Comparison of ENCODE assay signal across 16 cellular contexts in the genomic region with DNA sequence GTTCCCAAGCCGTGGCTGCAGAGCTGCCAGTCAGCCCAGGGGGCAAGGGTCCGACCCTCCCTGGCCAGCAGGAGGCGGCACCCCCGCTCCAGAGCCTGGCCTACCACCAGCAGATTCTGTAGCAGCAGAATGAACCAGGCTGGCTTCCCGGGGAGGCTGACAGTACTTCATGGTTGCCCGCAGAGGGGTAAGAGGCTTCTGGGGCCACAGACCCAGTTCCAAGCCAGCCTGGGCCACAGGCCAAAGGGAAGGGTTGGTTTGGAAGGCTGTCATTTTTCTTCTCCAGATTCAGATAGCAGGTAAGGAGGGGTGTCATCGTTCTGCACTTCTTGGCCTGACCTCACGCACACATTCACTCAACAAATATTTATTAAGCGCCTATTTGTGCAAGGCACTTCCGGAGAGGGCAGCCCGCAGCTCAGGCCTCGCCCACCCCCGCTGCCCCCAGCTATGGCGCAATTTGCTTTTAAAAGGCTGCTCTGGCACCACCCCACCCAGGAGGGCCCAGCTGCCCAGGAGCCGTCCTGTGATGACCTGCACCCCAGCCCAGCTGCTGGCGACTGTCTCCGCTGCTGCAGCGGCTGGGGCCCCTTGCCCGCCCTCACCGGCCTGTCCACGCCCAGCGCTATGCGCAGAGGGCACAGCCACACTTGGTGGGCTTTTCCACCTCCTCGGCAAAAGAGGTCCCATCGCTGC.
DNase-seq lines count a peak whose midpoint lies in the region; ATAC-seq, FAIRE-seq and TF ChIP-seq lines count a peak whose summit lies in the region.
"Had no signal": no experiment of that assay in that cellular context is flagged by ENCODE, and none has a peak within 500 bp of the region (broad histone marks: within the 10 kb centered on the region; RNA-seq: fewer than 3 reads in every experiment).

No MANE protein-coding gene starts in this region.

- H3K36me3 Mint-ChIP-seq in WTC11, result no peaks in the 10 kb centered on the region

- peak; percentile 72 for ATAC-seq in WTC11
- ATAC-seq in HepG2, result peak; percentile 74
- ATAC-seq: stimulated activated memory B cell treated with anti-CD40 and anti-IgM and Interleukin-4, amounts not matched to agents 10 μg/mL and 1 μg/mL and 100 μg/mL, for 72 hours had no signal

- BruUV-seq in HepG2 (replicated peaks; lab: Mats Ljungman, UMichigan), result no TSS peak

- H3K9me3 ChIP-seq in HepG2 (ENCODE audit: low read length) (no peaks in the 10 kb centered on the region), BE2C (no peaks in the 10 kb centered on the region)
- H3K9me3 ChIP-seq: upper lobe of left lung had no signal

- peak overlapping the region; percentile 74 for H3K4me2 ChIP-seq in HepG2 (ENCODE audit: low read depth, low read length)

- TF ChIP-seq CTCF in WTC11 (IDR thresholded peaks at IDR 0.05), result peak; percentile 50
- peak; percentile 71 for TF ChIP-seq CTCF in HepG2 (CRISPR knock-in tag; IDR thresholded peaks at IDR 0.05)
- TF ChIP-seq CTCF in BE2C (IDR thresholded peaks at IDR 0.05; ENCODE audit: low read depth, low read length), result no peak

- FAIRE-seq in HepG2 (lab: Jason Lieb, UNC), result no peak
- FAIRE-seq: islet of Langerhans had no signal

- in situ Hi-C loops in HepG2 (cut with HindIII; ENCODE audit: extremely low pct_ligation_motif_present, low pct_unique_long_range_greater_than_20kb), result no loop called here

- peak overlapping the region; percentile 38 for H3K9ac ChIP-seq in HepG2 (ENCODE audit: insufficient read depth, low read depth, low read length)

- 15% methylated on average over 12 of the region's 25 CpGs for WGBS in HepG2 (ENCODE audit: low lambda C conversion rate)

- H3K27ac ChIP-seq in HepG2 (ENCODE audit: extremely low read length, insufficient read depth, low read length), result peak overlapping the region; percentile 21
- H3K27ac ChIP-seq: epithelial cell of prostate, HL-60, skin epidermis, upper lobe of left lung had no signal

- H4K20me1 ChIP-seq in HepG2 (ENCODE audit: insufficient read depth, low read length), result no peaks in the 10 kb centered on the region

- TF ChIP-seq EP300 in HepG2 (IDR thresholded peaks at IDR 0.05; ENCODE audit: low read depth in 2 of 2, low read length in 2 of 2), result peak in 1 of 2 experiments; percentile 49; a peak in 1 of 4 replicates
- TF ChIP-seq EP300 in HepG2 (CRISPR knock-in tag; IDR thresholded peaks at IDR 0.05; ENCODE audit: borderline replicate concordance), result no peak

- no peak for TF ChIP-seq POLR2A in HepG2 (IDR thresholded peaks at IDR 0.05; ENCODE audit: insufficient read depth in 1 of 2, low read depth in 2 of 2, low read length in 2 of 2)

- POLR2A ChIA-PET in WTC11 (lab: Charles Lee), result no interaction called here
- POLR2A ChIA-PET in HepG2 (lab: Yijun Ruan, JAX), result interaction anchor here (0.6 to 2.1 kb wide), 5 partner anchors 20 to 305 kb away, joined by 3 to 7 read pairs (median 3); no protein-coding TSS in a partner anchor

- H3K27me3 ChIP-seq in HepG2 (ENCODE audit: control insufficient read depth in 1 of 2, insufficient read depth in 2 of 2, low read length in 2 of 2) (no peaks in the 10 kb centered on the region; a peak in 1 of 5 replicates), BE2C (no peaks in the 10 kb centered on the region)
- H3K27me3 ChIP-seq: upper lobe of left lung had no signal

- H3K4me1 ChIP-seq in HepG2 (ENCODE audit: insufficient read depth, low read length) (peaks cover 59% of the 10 kb centered on the region), BE2C (no peaks in the 10 kb centered on the region)
- H3K4me1 ChIP-seq: upper lobe of left lung had no signal

- intact Hi-C loops in HepG2 (cut with micrococcal nuclease; ENCODE audit: unreplicated experiment), result no loop called here

- H3K4me3 ChIP-seq in HepG2 (replicated peaks in 1 of 3; ENCODE audit: insufficient read depth in 1 of 3, low read depth in 2 of 3, low read length in 3 of 3) (peak overlapping the region; percentile 41 to 53 (median 46); a peak in 5 of 6 replicates), BE2C (ENCODE audit: low read depth, low read length) (no peak overlapping the region)
- H3K4me3 ChIP-seq: skin epidermis, upper lobe of left lung had no signal

- no peaks in the 10 kb centered on the region for H3K27me3 Mint-ChIP-seq in WTC11 (ENCODE audit: low read depth)
- H3K27me3 Mint-ChIP-seq: stimulated activated memory B cell treated with anti-CD40 and anti-IgM and Interleukin-4, amounts not matched to agents 10 μg/mL and 1 μg/mL and 100 μg/mL, for 72 hours had no signal

- CTCF ChIA-PET in WTC11 (lab: Charles Lee), result interaction anchor here (0.6 to 5.8 kb wide), 7 partner anchors 20 to 102 kb away, joined by 3 to 27 read pairs (median 3); no protein-coding TSS in a partner anchor
- CTCF ChIA-PET in HepG2 (lab: Yijun Ruan, JAX; ENCODE audit: low intra/inter-chr PET ratio, low total read pairs), result no interaction called here

- H2AFZ ChIP-seq in HepG2 (ENCODE audit: low read length), result no peak overlapping the region

- no peak overlapping the region for H3K4me3 Mint-ChIP-seq in WTC11
- H3K4me3 Mint-ChIP-seq: stimulated activated memory B cell treated with anti-CD40 and anti-IgM and Interleukin-4, amounts not matched to agents 10 μg/mL and 1 μg/mL and 100 μg/mL, for 72 hours had no signal

- H3K79me2 ChIP-seq in HepG2 (ENCODE audit: insufficient read depth, low read length), result no peaks in the 10 kb centered on the region

- TF ChIP-seq RAD21 in HepG2 (CRISPR knock-in tag; IDR thresholded peaks at IDR 0.05), result peak; percentile 33; the same call in 1 of the 2 replicates

- H3K36me3 ChIP-seq in HepG2 (replicated peaks in 1 of 2; ENCODE audit: control insufficient read depth in 1 of 2, insufficient read depth in 2 of 2, low read length in 2 of 2) (no peaks in the 10 kb centered on the region), BE2C (no peaks in the 10 kb centered on the region)
- H3K36me3 ChIP-seq: upper lobe of left lung had no signal

- peak; percentile 29 for DNase-seq in EL
- peak; percentile 18 for DNase-seq in HT1080 (ENCODE audit: low read depth)
- DNase-seq in WTC11 (ENCODE audit: low spot score), result peak; percentile 54
- peak; percentile 71 for DNase-seq in HepG2 (ENCODE audit: low spot score)
- no peak for DNase-seq in NCI-H1930 (lab: John Stamatoyannopoulos, UW)
- no peak for DNase-seq in cerebellum (ENCODE audit: low spot score)
- no peak for DNase-seq in DMS79 (lab: John Stamatoyannopoulos, UW)
- DNase-seq in BE2C, result no peak
- DNase-seq: AML-193, DMS 273 treated with DMSO at 0.1 percent for 48 hours had no signal

- H3K27ac Mint-ChIP-seq in WTC11, result no peak overlapping the region
- H3K27ac Mint-ChIP-seq: stimulated activated memory B cell treated with anti-CD40 and anti-IgM and Interleukin-4, amounts not matched to agents 10 μg/mL and 1 μg/mL and 100 μg/mL, for 72 hours had no signal

- H3K4me1 Mint-ChIP-seq in WTC11, result peaks cover 3% of the 10 kb centered on the region
- H3K4me1 Mint-ChIP-seq: stimulated activated memory B cell treated with anti-CD40 and anti-IgM and Interleukin-4, amounts not matched to agents 10 μg/mL and 1 μg/mL and 100 μg/mL, for 72 hours had no signal

- H3K9me3 Mint-ChIP-seq in WTC11, result no peaks in the 10 kb centered on the region

TF ChIP-seq in WTC11, 78 proteins besides CTCF, POLR2A, EP300 and RAD21:
- TF ChIP-seq GABPB1 (CRISPR knock-in tag; IDR thresholded peaks at IDR 0.05) (peak; percentile 31; the same call in 1 of the 2 replicates), TEAD1 (CRISPR knock-in tag; IDR thresholded peaks at IDR 0.05) (no peak)

TF ChIP-seq in HepG2, 621 proteins besides CTCF, POLR2A, EP300 and RAD21 (continues in another document):
- TF ChIP-seq CBFB (CRISPR knock-in tag; IDR thresholded peaks at IDR 0.05), result no peak
- TF ChIP-seq, protein P1, sequence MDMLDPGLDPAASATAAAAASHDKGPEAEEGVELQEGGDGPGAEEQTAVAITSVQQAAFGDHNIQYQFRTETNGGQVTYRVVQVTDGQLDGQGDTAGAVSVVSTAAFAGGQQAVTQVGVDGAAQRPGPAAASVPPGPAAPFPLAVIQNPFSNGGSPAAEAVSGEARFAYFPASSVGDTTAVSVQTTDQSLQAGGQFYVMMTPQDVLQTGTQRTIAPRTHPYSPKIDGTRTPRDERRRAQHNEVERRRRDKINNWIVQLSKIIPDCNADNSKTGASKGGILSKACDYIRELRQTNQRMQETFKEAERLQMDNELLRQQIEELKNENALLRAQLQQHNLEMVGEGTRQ (IDR thresholded peaks at IDR 0.05; ENCODE audit: low read depth, low read length), result no peak
- TF ChIP-seq, protein P1 (CRISPR knock-in tag; IDR thresholded peaks at IDR 0.05; ENCODE audit: borderline replicate concordance), result no peak
- TF ChIP-seq, protein P2, sequence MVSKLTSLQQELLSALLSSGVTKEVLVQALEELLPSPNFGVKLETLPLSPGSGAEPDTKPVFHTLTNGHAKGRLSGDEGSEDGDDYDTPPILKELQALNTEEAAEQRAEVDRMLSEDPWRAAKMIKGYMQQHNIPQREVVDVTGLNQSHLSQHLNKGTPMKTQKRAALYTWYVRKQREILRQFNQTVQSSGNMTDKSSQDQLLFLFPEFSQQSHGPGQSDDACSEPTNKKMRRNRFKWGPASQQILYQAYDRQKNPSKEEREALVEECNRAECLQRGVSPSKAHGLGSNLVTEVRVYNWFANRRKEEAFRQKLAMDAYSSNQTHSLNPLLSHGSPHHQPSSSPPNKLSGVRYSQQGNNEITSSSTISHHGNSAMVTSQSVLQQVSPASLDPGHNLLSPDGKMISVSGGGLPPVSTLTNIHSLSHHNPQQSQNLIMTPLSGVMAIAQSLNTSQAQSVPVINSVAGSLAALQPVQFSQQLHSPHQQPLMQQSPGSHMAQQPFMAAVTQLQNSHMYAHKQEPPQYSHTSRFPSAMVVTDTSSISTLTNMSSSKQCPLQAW (CRISPR knock-in tag; IDR thresholded peaks at IDR 0.05), result peak; percentile 33

Comparison
In these comparisons a context has a peak if more than half of its experiments do, and no peak if none do; other contexts are left out.
1. DNase-seq: peak in EL (single experiment), HT1080 (single experiment), WTC11 (single experiment) and HepG2 (single experiment); none in NCI-H1930 (0 of 2), cerebellum (single experiment), DMS79 (single experiment) and BE2C (single experiment).